Comparison of ENCODE assay signal across 19 cellular contexts in genomic region chr3:131435000-131435399, GRCh38. TPM values are rescaled to one million over a fixed set of nuclear protein-coding genes. Genes with fewer than 3 reads are reported as not detected.
DNase-seq lines count a peak whose midpoint lies in the region; ATAC-seq, FAIRE-seq and TF ChIP-seq lines count a peak whose summit lies in the region.
"Had no signal": no experiment of that assay in that cellular context is flagged by ENCODE, and none has a peak within 500 bp of the region (broad histone marks: within the 10 kb centered on the region; RNA-seq: fewer than 3 reads in every experiment).

No MANE protein-coding gene starts in this region.

- DNase-seq in activated T-cell treated with anti-CD3 and anti-CD28 coated beads, Interleukin-2, amount 50 U/mL, for 72 hours: no peak
- DNase-seq in activated T-cell treated with anti-CD3 and anti-CD28 coated beads, Interleukin-2, amount 50 U/mL, for 48 hours: no peak
- no peak for DNase-seq in K562 (ENCODE audit: extremely low read depth in 1 of 4, low spot score in 3 of 4)
- DNase-seq in medulla oblongata (ENCODE audit: extremely low spot score): no peak
- no peak for DNase-seq in WERI-Rb-1
- DNase-seq: 8988T; C1 segment of cervical spinal cord; Calu3; CD4-positive, alpha-beta memory T cell; COR-L47; DMS53; DMS79 treated with DMSO at 0.1 percent for 48 hours; GF-D8; H7; HCEC 1CT; HFFc6 had no signal

- H3K27me3 ChIP-seq in K562 (ENCODE audit: control insufficient read depth in 2 of 2, insufficient read depth in 2 of 2, low read length in 2 of 2) (no peaks in the 10 kb centered on the region), WERI-Rb-1 (ENCODE audit: insufficient read depth, low read depth, severe bottlenecking) (no peaks in the 10 kb centered on the region)

- in situ Hi-C loops in K562 (cut with MboI): no loop called here

- CTCF ChIA-PET in HEK293 (lab: Yijun Ruan, JAX): no interaction called here
- CTCF ChIA-PET in K562 (lab: Yijun Ruan, JAX; ENCODE audit: low intra/inter-chr PET ratio): no interaction called here

- H3K4me1 ChIP-seq in HEK293 (ENCODE audit: control insufficient read depth, insufficient read depth, low read length) (no peaks in the 10 kb centered on the region), K562 (replicated peaks in 1 of 2; ENCODE audit: control insufficient read depth in 2 of 2, insufficient read depth in 2 of 2, low read length in 2 of 2) (no peaks in the 10 kb centered on the region)

- H3K9me1 ChIP-seq in K562 (ENCODE audit: control insufficient read depth, insufficient read depth, low read length): no peaks in the 10 kb centered on the region

- ATAC-seq in activated T-cell treated with anti-CD3 and anti-CD28 coated beads, Interleukin-2, amount 50 U/mL, for 72 hours (replicated peaks in 1 of 2): no peak
- ATAC-seq in K562: no peak

- no peak overlapping the region for H3K4me3 Mint-ChIP-seq in activated T-cell treated with anti-CD3 and anti-CD28 coated beads, Interleukin-2, amount 50 U/mL, for 72 hours
- H3K4me3 Mint-ChIP-seq: CD4-positive, alpha-beta memory T cell; HFFc6 had no signal

- H3K4me1 Mint-ChIP-seq in activated T-cell treated with anti-CD3 and anti-CD28 coated beads, Interleukin-2, amount 50 U/mL, for 72 hours (ENCODE audit: low read depth): no peaks in the 10 kb centered on the region
- H3K4me1 Mint-ChIP-seq: CD4-positive, alpha-beta memory T cell had no signal

- TF ChIP-seq CTCF in HEK293 (tag by site-specific recombination; IDR thresholded peaks at IDR 0.05) (no peak), K562 (IDR thresholded peaks at IDR 0.05 in 2 of 3, conservative IDR thresholded peaks at IDR 0.05 in 1 of 3; ENCODE audit: insufficient read depth in 2 of 3, low read depth in 1 of 3, low read length in 3 of 3) (no peak), WERI-Rb-1 (IDR thresholded peaks at IDR 0.05; ENCODE audit: low read depth, low read length) (no peak)

- no peaks in the 10 kb centered on the region for H3K36me3 Mint-ChIP-seq in activated T-cell treated with anti-CD3 and anti-CD28 coated beads, Interleukin-2, amount 50 U/mL, for 72 hours (ENCODE audit: insufficient read depth in 2 of 2)
- H3K36me3 Mint-ChIP-seq: CD4-positive, alpha-beta memory T cell had no signal

- BruUV-seq in K562 (replicated peaks; lab: Mats Ljungman, UMichigan): no TSS peak

- FAIRE-seq in K562 (lab: Jason Lieb, UNC): no peak
- FAIRE-seq: GM12892, H1 had no signal

- H3K4me2 ChIP-seq in K562 (ENCODE audit: insufficient read depth, low read length): no peak overlapping the region

- no peaks in the 10 kb centered on the region for H4K20me1 ChIP-seq in K562 (replicated peaks; ENCODE audit: control insufficient read depth, insufficient read depth, low read length)

- no peaks in the 10 kb centered on the region for H3K9me3 Mint-ChIP-seq in activated T-cell treated with anti-CD3 and anti-CD28 coated beads, Interleukin-2, amount 50 U/mL, for 72 hours
- H3K9me3 Mint-ChIP-seq: CD4-positive, alpha-beta memory T cell; HFFc6 had no signal

- intact Hi-C loops in K562 (cut with micrococcal nuclease): no loop called here

- TF ChIP-seq POLR2A in K562 (conservative IDR thresholded peaks at IDR 0.05): no peak

- H3K4me3 ChIP-seq in HEK293 (ENCODE audit: low read depth, low read length) (no peak overlapping the region), K562 (no peak overlapping the region), WERI-Rb-1 (ENCODE audit: low read depth, low read length) (no peak overlapping the region)

- WGBS in K562 (ENCODE audit: insufficient coverage, low coverage, missing lambda C conversion rate): 0% methylated on average over 1 of the region's 1 CpG

- no peaks in the 10 kb centered on the region for H3K36me3 ChIP-seq in HEK293 (ENCODE audit: control insufficient read depth in 2 of 2, insufficient read depth in 1 of 2, low read length in 2 of 2)
- no peaks in the 10 kb centered on the region for H3K36me3 ChIP-seq in K562 (ENCODE audit: control insufficient read depth, insufficient read depth, low read length)
- no peaks in the 10 kb centered on the region for H3K36me3 ChIP-seq in WERI-Rb-1

- no peaks in the 10 kb centered on the region for H3K79me2 ChIP-seq in K562 (ENCODE audit: control insufficient read depth, insufficient read depth, low read length)

- peak overlapping the region; percentile 24 for H3K27ac Mint-ChIP-seq in activated T-cell treated with anti-CD3 and anti-CD28 coated beads, Interleukin-2, amount 50 U/mL, for 72 hours
- H3K27ac Mint-ChIP-seq: CD4-positive, alpha-beta memory T cell; HFFc6 had no signal

- no peak overlapping the region for H2AFZ ChIP-seq in K562 (ENCODE audit: low read depth, low read length)

- POLR2A ChIA-PET in HEK293 (lab: Yijun Ruan, JAX) (no interaction called here), K562 (lab: Yijun Ruan, JAX) (no interaction called here)

- H3K27me3 Mint-ChIP-seq in activated T-cell treated with anti-CD3 and anti-CD28 coated beads, Interleukin-2, amount 50 U/mL, for 72 hours (ENCODE audit: low read depth): no peaks in the 10 kb centered on the region

- no peak for TF ChIP-seq EP300 in K562 (IDR thresholded peaks at IDR 0.05; ENCODE audit: low read length)

- H3K27ac ChIP-seq in HEK293 (ENCODE audit: extremely low read depth, low read depth, low read length) (no peak overlapping the region), K562 (ENCODE audit: extremely low read depth, low read depth, low read length) (no peak overlapping the region), WERI-Rb-1 (no peak overlapping the region)

- H3K9ac ChIP-seq in K562 (ENCODE audit: insufficient read depth in 1 of 2, low read depth in 2 of 2, low read length in 2 of 2): no peak overlapping the region

- no peak for TF ChIP-seq RAD21 in K562 (CRISPR knock-in tag; conservative IDR thresholded peaks at IDR 0.05 in 1 of 2, IDR thresholded peaks at IDR 0.05 in 1 of 2)

- H3K9me3 ChIP-seq in HEK293 (ENCODE audit: control insufficient read depth, insufficient read depth, low read depth, low read length) (no peaks in the 10 kb centered on the region), K562 (replicated peaks; ENCODE audit: control insufficient read depth, insufficient read depth, low read depth, low read length) (no peaks in the 10 kb centered on the region), WERI-Rb-1 (ENCODE audit: severe bottlenecking) (no peaks in the 10 kb centered on the region)

TF ChIP-seq in HEK293, 187 proteins besides CTCF, POLR2A, EP300 and RAD21 (continues in another document):
- TF ChIP-seq ZNF214 (tag by site-specific recombination; IDR thresholded peaks at IDR 0.05; ENCODE audit: borderline replicate concordance) (no peak), GFI1B (tag by site-specific recombination; IDR thresholded peaks at IDR 0.05) (no peak), ZNF664 (tag by site-specific recombination; IDR thresholded peaks at IDR 0.05) (no peak), ZNF549 (tag by site-specific recombination; IDR thresholded peaks at IDR 0.05) (no peak)

TF ChIP-seq in K562, 482 proteins besides CTCF, POLR2A, EP300 and RAD21:
- TF ChIP-seq HNRNPUL1 (IDR thresholded peaks at IDR 0.05; ENCODE audit: low read length) (no peak), DACH1 (IDR thresholded peaks at IDR 0.05; ENCODE audit: partially characterized antibody) (peak; percentile 18)

RNA-seq across cellular contexts. Expression of gene NUDT16, which starts 53.4 kb away (rescaled TPM):
- 1 to 10 TPM; 8.8 to 9.3 TPM for total RNA-seq in activated T-cell treated with anti-CD3 and anti-CD28 coated beads, Interleukin-2, amount 50 U/mL, for 72 hours
- total RNA-seq in K562 (2011; cell fraction: chromatin; rRNA removed; ENCODE audit: low replicate concordance): 8.4 and 13.0 TPM in 2 replicates
- total RNA-seq in K562 (2011; cell fraction: nucleolus; rRNA removed): 7.5 and 10.4 TPM in 2 replicates
- 12.8 and 14.5 TPM in 2 replicates for total RNA-seq in K562 (2011; cell fraction: nucleoplasm; rRNA removed)
- total RNA-seq in K562 (2014; rRNA removed) (8.8 and 10.7 TPM in 2 replicates), K562 (2014; rRNA removed; fragmentation: Illumina TruSeq; extraction: Trizol) (7.5 and 7.6 TPM in 2 replicates), K562 (2015; rRNA removed; fragmentation: Illumina TruSeq; extraction: Trizol) (7.6 and 7.8 TPM in 2 replicates), K562 (2021) (11.1 and 11.2 TPM in 2 replicates)
- polyA plus RNA-seq in K562 (2011; rRNA removed) (6.7 and 7.1 TPM in 2 replicates), K562 (2014; fragmentation: Illumina TruSeq; extraction: Trizol) (8.2 and 8.8 TPM in 2 replicates), K562 (2014; fragmentation: Nextera tagmentation; extraction: Ambion mirVana) (1 to 10 TPM; 1.5 to 1.9 TPM), K562 (2014; rRNA removed) (9.7 and 11.4 TPM in 2 replicates)
- 6.5 and 7.8 TPM in 2 replicates for polyA plus RNA-seq in K562 (2011; cell fraction: cytosol; rRNA removed)
- 12.2 and 13.5 TPM in 2 replicates for polyA plus RNA-seq in K562 (2011; cell fraction: nucleus; rRNA removed)
- 6.7 and 8.5 TPM in 2 replicates for polyA plus RNA-seq in K562 (2012)
- 5.6 and 8.1 TPM in 2 replicates for polyA minus RNA-seq in K562 (2011; rRNA and poly(A)+ RNA removed)
- 3.3 and 4.9 TPM in 2 replicates for polyA minus RNA-seq in K562 (2011; cell fraction: cytosol; rRNA and poly(A)+ RNA removed)
- polyA minus RNA-seq in K562 (2011; cell fraction: nucleus; rRNA and poly(A)+ RNA removed): 11.3 and 15.4 TPM in 2 replicates
